2 cellular contexts compared by ENCODE assay signal in the genomic region with DNA sequence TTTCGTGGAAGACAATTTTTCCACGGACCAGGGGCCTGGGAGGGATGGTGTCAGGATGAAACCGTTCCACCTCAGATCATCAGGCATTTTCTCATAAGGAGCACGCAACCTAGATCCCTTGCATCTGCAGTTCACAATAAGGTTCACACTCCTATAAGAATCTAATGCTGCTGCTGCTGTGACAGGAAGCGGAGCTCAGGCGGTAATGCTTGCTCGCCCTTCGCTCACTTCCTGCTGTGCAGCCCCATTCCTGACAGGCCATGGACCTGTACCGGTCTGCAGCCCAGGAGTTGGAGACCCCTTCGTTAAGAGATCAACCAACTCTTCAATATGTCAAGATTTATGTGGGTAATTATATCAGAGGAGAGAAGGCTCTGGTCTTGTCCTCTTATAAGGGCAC.
TF ChIP-seq lines count a peak whose summit lies in the region.

No MANE protein-coding gene starts in this region.

TF ChIP-seq in K562, 482 proteins besides CTCF, POLR2A, EP300 and RAD21:
- TF ChIP-seq, protein P1, sequence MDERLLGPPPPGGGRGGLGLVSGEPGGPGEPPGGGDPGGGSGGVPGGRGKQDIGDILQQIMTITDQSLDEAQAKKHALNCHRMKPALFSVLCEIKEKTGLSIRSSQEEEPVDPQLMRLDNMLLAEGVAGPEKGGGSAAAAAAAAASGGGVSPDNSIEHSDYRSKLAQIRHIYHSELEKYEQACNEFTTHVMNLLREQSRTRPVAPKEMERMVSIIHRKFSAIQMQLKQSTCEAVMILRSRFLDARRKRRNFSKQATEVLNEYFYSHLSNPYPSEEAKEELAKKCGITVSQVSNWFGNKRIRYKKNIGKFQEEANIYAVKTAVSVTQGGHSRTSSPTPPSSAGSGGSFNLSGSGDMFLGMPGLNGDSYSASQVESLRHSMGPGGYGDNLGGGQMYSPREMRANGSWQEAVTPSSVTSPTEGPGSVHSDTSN (CRISPR knock-in tag; IDR thresholded peaks at IDR 0.05; ENCODE audit: low read depth): no peak
- TF ChIP-seq, protein P1 (tag; conservative IDR thresholded peaks at IDR 0.05; ENCODE audit: low read depth): no peak
- TF ChIP-seq ZBTB33 (CRISPR knock-in tag; IDR thresholded peaks at IDR 0.05): 0 out of 2 replicates have a peak, but pooled peaks have one; percentile 34

TF ChIP-seq in endothelial cell of umbilical vein, 7 proteins besides CTCF, POLR2A, EP300 and RAD21:
- TF ChIP-seq FOS (IDR thresholded peaks at IDR 0.05; ENCODE audit: borderline replicate concordance, insufficient read depth, low read length) (peak; percentile 46), GATA2 (IDR thresholded peaks at IDR 0.05; ENCODE audit: insufficient read depth, insufficient read length, low read depth, low read length) (no peak)
